ENCODE assay signal across 10 cellular contexts in genomic region chr14:52862652-52863338, GRCh38.
A peak's percentile ranks its signal among the peaks of the same experiment; 100 is the strongest.
DNase-seq lines count a peak whose midpoint lies in the region; ATAC-seq, FAIRE-seq and TF ChIP-seq lines count a peak whose summit lies in the region.
"Had no signal": no experiment of that assay in that cellular context is flagged by ENCODE, and none has a peak within 500 bp of the region (broad histone marks: within the 10 kb centered on the region; RNA-seq: fewer than 3 reads in every experiment).

No MANE protein-coding gene starts in this region.

- no peaks in the 10 kb centered on the region for H3K9me1 ChIP-seq in endothelial cell of umbilical vein (replicated peaks; ENCODE audit: control insufficient read depth, extremely low read depth, insufficient read depth, low read length)

- H3F3A ChIP-seq in PC-9 (ENCODE audit: insufficient read depth, low read depth), result no peaks in the 10 kb centered on the region

- dilution Hi-C loops in endothelial cell of umbilical vein (cut with MboI; ENCODE audit: extremely low pct_ligation_motif_present, low sequenced_read_pairs), result no loop called here

- H3K9me2 ChIP-seq in PC-9 (ENCODE audit: insufficient read depth), result no peaks in the 10 kb centered on the region

- TF ChIP-seq CTCF in RWPE2 (IDR thresholded peaks at IDR 0.05; ENCODE audit: poor library complexity, severe bottlenecking), result no peak
- no peak for TF ChIP-seq CTCF in endothelial cell of umbilical vein (IDR thresholded peaks at IDR 0.05; ENCODE audit: extremely low read depth in 1 of 2, insufficient read depth in 1 of 2, low read depth in 1 of 2, low read length in 2 of 2)
- no peak for TF ChIP-seq CTCF in PC-9 (conservative IDR thresholded peaks at IDR 0.05)

- H3K9ac ChIP-seq in endothelial cell of umbilical vein (replicated peaks; ENCODE audit: extremely low read depth, insufficient read depth, low read length), result no peak overlapping the region

- no peaks in the 10 kb centered on the region for H3K79me2 ChIP-seq in endothelial cell of umbilical vein (ENCODE audit: control insufficient read depth, insufficient read depth, low read length)
- H3K79me2 ChIP-seq in PC-9 (ENCODE audit: low read depth), result no peaks in the 10 kb centered on the region

- H3K27ac ChIP-seq in RWPE2 (ENCODE audit: poor library complexity, severe bottlenecking), result no peak overlapping the region
- no peak overlapping the region for H3K27ac ChIP-seq in endothelial cell of umbilical vein (ENCODE audit: insufficient read depth, low read depth, low read length)
- H3K27ac ChIP-seq in PC-9, result no peak overlapping the region

- peaks cover 10% of the 10 kb centered on the region for H3K4me1 ChIP-seq in RWPE2 (ENCODE audit: insufficient read depth, poor library complexity, severe bottlenecking)
- peaks cover 2% of the 10 kb centered on the region for H3K4me1 ChIP-seq in endothelial cell of umbilical vein (ENCODE audit: control insufficient read depth, extremely low read depth, insufficient read depth, low read length)
- H3K4me1 ChIP-seq in PC-9 (replicated peaks; ENCODE audit: insufficient read depth), result no peaks in the 10 kb centered on the region

- H3K36me3 ChIP-seq in RWPE2 (ENCODE audit: low read depth), result peaks cover 96% of the 10 kb centered on the region
- peaks cover 6 to 26% of the 10 kb centered on the region in 2 experiments for H3K36me3 ChIP-seq in endothelial cell of umbilical vein (ENCODE audit: control insufficient read depth in 2 of 2, extremely low read depth in 1 of 2, insufficient read depth in 2 of 2, low read length in 2 of 2)
- no peaks in the 10 kb centered on the region for H3K36me3 ChIP-seq in PC-9 (ENCODE audit: low read depth)
- peaks cover 44% of the 10 kb centered on the region for H3K36me3 ChIP-seq in MG63

- FAIRE-seq in endothelial cell of umbilical vein (lab: Jason Lieb, UNC), result no peak

- POLR2A ChIA-PET in endothelial cell of umbilical vein (lab: Charles Lee), result no interaction called here
- POLR2A ChIA-PET in PC-9 (lab: Charles Lee; ENCODE audit: unreplicated experiment), result no interaction called here

- CTCF ChIA-PET in endothelial cell of umbilical vein (lab: Charles Lee), result interaction anchor here (1.3 to 1.5 kb wide), 2 partner anchors 9 to 99 kb away, joined by 3 read pairs; no protein-coding TSS in a partner anchor
- CTCF ChIA-PET in PC-9 (lab: Charles Lee), result no interaction called here

- no peak overlapping the region for H2AFZ ChIP-seq in endothelial cell of umbilical vein (ENCODE audit: low read depth, low read length)
- H2AFZ ChIP-seq in PC-9, result no peak overlapping the region

- TF ChIP-seq POLR2A in endothelial cell of umbilical vein (IDR thresholded peaks at IDR 0.05; ENCODE audit: low read depth, low read length), result no peak

- H3K4me2 ChIP-seq in endothelial cell of umbilical vein (ENCODE audit: insufficient read depth, low read length), result no peak overlapping the region
- H3K4me2 ChIP-seq in PC-9, result no peak overlapping the region

- H3K27me3 ChIP-seq in RWPE2 (ENCODE audit: insufficient read depth, poor library complexity, severe bottlenecking) (no peaks in the 10 kb centered on the region), endothelial cell of umbilical vein (ENCODE audit: control insufficient read depth in 2 of 2, insufficient read depth in 2 of 2, low read length in 2 of 2) (no peaks in the 10 kb centered on the region), PC-9 (ENCODE audit: insufficient read depth, low read depth) (no peaks in the 10 kb centered on the region), MG63 (no peaks in the 10 kb centered on the region)

- intact Hi-C loops in endothelial cell of umbilical vein (cut with micrococcal nuclease) (no loop called here), PC-9 (cut with micrococcal nuclease; ENCODE audit: unreplicated experiment) (no loop called here)

- ATAC-seq in RWPE2 (ENCODE audit: low read depth), result peak; percentile 59; the same call in 1 of the 3 replicates

- DNase-seq in AG08396 (ENCODE audit: low spot score) (peak; percentile 36), RWPE2 (ENCODE audit: low spot score) (no peak), endothelial cell of umbilical vein (ENCODE audit: low read depth, low spot score) (peak; percentile 44), non-pigmented ciliary epithelial cell (ENCODE audit: low read depth) (peak; percentile 63), PC-9 (no peak), MG63 (no peak), NOMO-1 treated with DMSO at 0.1 percent for 48 hours (lab: John Stamatoyannopoulos, UW; ENCODE audit: unreplicated experiment) (no peak)
- DNase-seq in central memory CD4-positive, alpha-beta T cell, result no peak
- DNase-seq: NCI-H1436, nucleus accumbens had no signal

- H3K9me3 ChIP-seq in RWPE2 (ENCODE audit: severe bottlenecking), result no peaks in the 10 kb centered on the region
- no peaks in the 10 kb centered on the region for H3K9me3 ChIP-seq in endothelial cell of umbilical vein (replicated peaks; ENCODE audit: control insufficient read depth, insufficient read depth, low read length)
- H3K9me3 ChIP-seq in PC-9 (ENCODE audit: insufficient read depth, low read depth), result no peaks in the 10 kb centered on the region
- no peaks in the 10 kb centered on the region for H3K9me3 ChIP-seq in MG63

- BruUV-seq in endothelial cell of umbilical vein (replicated peaks; lab: Mats Ljungman, UMichigan) (no TSS peak), PC-9 (replicated peaks; lab: Mats Ljungman, UMichigan) (no TSS peak)

- H4K20me1 ChIP-seq in endothelial cell of umbilical vein (replicated peaks; ENCODE audit: control insufficient read depth, extremely low read depth, insufficient read depth, low read length) (no peaks in the 10 kb centered on the region), PC-9 (ENCODE audit: insufficient read depth) (no peaks in the 10 kb centered on the region)

- no peak overlapping the region for H3K4me3 ChIP-seq in RWPE2 (ENCODE audit: severe bottlenecking)
- H3K4me3 ChIP-seq in endothelial cell of umbilical vein (replicated peaks in 1 of 3; ENCODE audit: insufficient read depth in 1 of 3, low read depth in 1 of 3, low read length in 3 of 3), result no peak overlapping the region
- no peak overlapping the region for H3K4me3 ChIP-seq in PC-9
- H3K4me3 ChIP-seq in MG63, result no peak overlapping the region

TF ChIP-seq in endothelial cell of umbilical vein, 7 proteins besides CTCF, POLR2A, EP300 and RAD21:
- TF ChIP-seq EZH2 (IDR thresholded peaks at IDR 0.05; ENCODE audit: borderline replicate concordance, low read depth, low read length, severe bottlenecking) (no peak), JUN (IDR thresholded peaks at IDR 0.05; ENCODE audit: borderline replicate concordance, insufficient read depth, insufficient read length, low read depth) (no peak), MAX (IDR thresholded peaks at IDR 0.05; ENCODE audit: insufficient read depth, insufficient read length) (no peak), MYC (IDR thresholded peaks at IDR 0.05; ENCODE audit: low read depth, low read length) (no peak), POLR2AphosphoS5 (IDR thresholded peaks at IDR 0.05; ENCODE audit: insufficient read depth, low read depth, low read length) (no peak), GATA2 (IDR thresholded peaks at IDR 0.05; ENCODE audit: insufficient read depth, insufficient read length, low read depth, low read length) (no peak), FOS (IDR thresholded peaks at IDR 0.05; ENCODE audit: borderline replicate concordance, insufficient read depth, low read length) (no peak)
TF ChIP-seq in endothelial cell of umbilical vein: peak in this region for 0.

Comparison
In these comparisons a context has a peak if more than half of its experiments do, and no peak if none do; other contexts are left out.
1. DNase-seq: peak in AG08396 (single experiment), endothelial cell of umbilical vein (single experiment) and non-pigmented ciliary epithelial cell (single experiment); none in RWPE2 (single experiment), PC-9 (0 of 2), MG63 (single experiment), NOMO-1 treated with DMSO at 0.1 percent for 48 hours (single experiment) and central memory CD4-positive, alpha-beta T cell (single experiment).